ENCODE assay signal across 1 cellular context in genomic region chr6:166167258-166167731, GRCh38.
TF ChIP-seq lines count a peak whose summit lies in the region.

No MANE protein-coding gene starts in this region.

TF ChIP-seq in H1, 55 proteins besides CTCF, POLR2A, EP300 and RAD21:
- TF ChIP-seq POU5F1 (IDR thresholded peaks at IDR 0.05; ENCODE audit: low read depth, low read length), result no peak
- peak; percentile 48 for TF ChIP-seq RBBP5 (IDR thresholded peaks at IDR 0.05; ENCODE audit: borderline replicate concordance, low read depth, low read length)
- TF ChIP-seq GABPA (IDR thresholded peaks at IDR 0.05; ENCODE audit: borderline replicate concordance, insufficient read depth, low read length), result 0 out of 2 replicates have a peak, but pooled peaks have one; percentile 26
- no peak for TF ChIP-seq SP4 (IDR thresholded peaks at IDR 0.05; ENCODE audit: low read length)
- TF ChIP-seq MAX (IDR thresholded peaks at IDR 0.05), result peak; percentile 78
- TF ChIP-seq KDM4A (IDR thresholded peaks at IDR 0.05; ENCODE audit: low read depth, low read length, severe bottlenecking), result peak; percentile 96
- 0 out of 2 replicates have a peak, but pooled peaks have one; percentile 12 for TF ChIP-seq USF2 (IDR thresholded peaks at IDR 0.05; ENCODE audit: low read length)
- TF ChIP-seq TAF7 (optimal IDR thresholded peaks at IDR 0.05; ENCODE audit: borderline replicate concordance, low read depth, low read length), result no peak
- no peak for TF ChIP-seq POLR2AphosphoS5 (IDR thresholded peaks at IDR 0.05; ENCODE audit: low read depth, low read length)
- peak; percentile 93 for TF ChIP-seq E2F6 (IDR thresholded peaks at IDR 0.05)
- TF ChIP-seq NANOG (IDR thresholded peaks at IDR 0.05; ENCODE audit: insufficient read depth, low read depth, low read length, poor library complexity, severe bottlenecking), result no peak
- TF ChIP-seq ASH2L (IDR thresholded peaks at IDR 0.05; ENCODE audit: low read length), result no peak
